In genomic region chr15:68650901-68651709, GRCh38 we compare ENCODE assay signal across 8 cellular contexts.
DNase-seq lines count a peak whose midpoint lies in the region; ATAC-seq, FAIRE-seq and TF ChIP-seq lines count a peak whose summit lies in the region.

No MANE protein-coding gene starts in this region.

- no peak for FAIRE-seq in HepG2 (lab: Jason Lieb, UNC)

- TF ChIP-seq EP300 in HepG2 (IDR thresholded peaks at IDR 0.05; ENCODE audit: low read depth in 2 of 2, low read length in 2 of 2) (no peak), HepG2 (CRISPR knock-in tag; IDR thresholded peaks at IDR 0.05; ENCODE audit: borderline replicate concordance) (no peak)

- no peak overlapping the region for H3K9ac ChIP-seq in HepG2 (ENCODE audit: insufficient read depth, low read depth, low read length)

- POLR2A ChIA-PET in HepG2 (lab: Yijun Ruan, JAX): no interaction called here

- no peaks in the 10 kb centered on the region for H3K27me3 ChIP-seq in brain microvascular endothelial cell (replicated peaks)
- H3K27me3 ChIP-seq in HepG2 (ENCODE audit: control insufficient read depth in 1 of 2, insufficient read depth in 2 of 2, low read length in 2 of 2): peaks cover 0 to 23% of the 10 kb centered on the region in 2 experiments; a peak in 1 of 5 replicates

- intact Hi-C loops in HepG2 (cut with micrococcal nuclease; ENCODE audit: unreplicated experiment): no loop called here

- no peaks in the 10 kb centered on the region for H4K20me1 ChIP-seq in HepG2 (ENCODE audit: insufficient read depth, low read length)

- 21% methylated on average over 16 of the region's 23 CpGs for WGBS in HepG2 (ENCODE audit: low lambda C conversion rate)

- TF ChIP-seq CTCF in GM13977 (IDR thresholded peaks at IDR 0.05; ENCODE audit: extremely low read depth, insufficient read depth, missing control alignments) (peak; percentile 82), brain microvascular endothelial cell (IDR thresholded peaks at IDR 0.05; ENCODE audit: low read depth, low read length, missing control alignments) (peak; percentile 97), HepG2 (CRISPR knock-in tag; IDR thresholded peaks at IDR 0.05) (peak; percentile 85)

- H3K9me3 ChIP-seq in HepG2 (ENCODE audit: low read length): no peaks in the 10 kb centered on the region

- in situ Hi-C loops in GM13977 (cut with MboI; ENCODE audit: low pct_unique_long_range_greater_than_20kb, low sequenced_read_pairs, unreplicated experiment) (loop anchor here (25.0 kb wide), 2 partner anchors 89 to 339 kb away; no protein-coding TSS in a partner anchor), SK-MEL-5 (cut with HindIII; ENCODE audit: low pct_unique_long_range_greater_than_20kb, low sequenced_read_pairs) (no loop called here), brain microvascular endothelial cell (cut with HindIII; ENCODE audit: low pct_ligation_motif_present, low sequenced_read_pairs) (no loop called here), HepG2 (cut with HindIII; ENCODE audit: extremely low pct_ligation_motif_present, low pct_unique_long_range_greater_than_20kb) (no loop called here)

- peak; percentile 71 for DNase-seq in GM13977 (ENCODE audit: low spot score)
- DNase-seq in SK-MEL-5 (ENCODE audit: low read depth, low spot score): peak; percentile 66
- no peak for DNase-seq in brain microvascular endothelial cell
- peak; percentile 18 for DNase-seq in HepG2 (ENCODE audit: low spot score)
- peak; percentile 71 for DNase-seq in stimulated activated naive CD8-positive, alpha-beta T cell treated with anti-CD3 and anti-CD28 coated beads, Interleukin-15, Interleukin-2, amounts not matched to agents 100 U/mL and 50 U/mL, for 24 hours
- DNase-seq in middle frontal gyrus (ENCODE audit: extremely low spot score, low spot score): no peak
- no peak for DNase-seq in NCI-H2029 treated with DMSO at 0.1 percent for 48 hours (lab: John Stamatoyannopoulos, UW)

- no peaks in the 10 kb centered on the region for H3K79me2 ChIP-seq in HepG2 (ENCODE audit: insufficient read depth, low read length)

- no peaks in the 10 kb centered on the region for H3K4me1 ChIP-seq in HepG2 (ENCODE audit: insufficient read depth, low read length)

- no peak overlapping the region for H2AFZ ChIP-seq in HepG2 (ENCODE audit: low read length)

- peak; percentile 69 for TF ChIP-seq RAD21 in HepG2 (CRISPR knock-in tag; IDR thresholded peaks at IDR 0.05)

- H3K27ac ChIP-seq in brain microvascular endothelial cell (no peak overlapping the region), HepG2 (ENCODE audit: extremely low read length, insufficient read depth, low read length) (no peak overlapping the region)

- CTCF ChIA-PET in HepG2 (lab: Yijun Ruan, JAX; ENCODE audit: low intra/inter-chr PET ratio, low total read pairs): interaction anchor here (1.7 to 3.2 kb wide), 2 partner anchors 92 to 97 kb away, joined by 4 to 24 read pairs; no protein-coding TSS in a partner anchor

- H3K4me3 ChIP-seq in brain microvascular endothelial cell (ENCODE audit: low read depth, low read length) (no peak overlapping the region), HepG2 (replicated peaks in 1 of 3; ENCODE audit: insufficient read depth in 1 of 3, low read depth in 2 of 3, low read length in 3 of 3) (no peak overlapping the region)

- ATAC-seq in HepG2 (peak; percentile 97), GM18511 (IDR thresholded peaks at IDR 0.05; ENCODE audit: unreplicated experiment) (no peak)
- peak; percentile 63 for ATAC-seq in stimulated activated naive CD8-positive, alpha-beta T cell treated with anti-CD3 and anti-CD28 coated beads, Interleukin-15, Interleukin-2, amounts not matched to agents 100 U/mL and 50 U/mL, for 24 hours

- BruUV-seq in HepG2 (replicated peaks; lab: Mats Ljungman, UMichigan): no TSS peak

- peak overlapping the region; percentile 37; the same call in 1 of the 2 replicates for H3K4me2 ChIP-seq in HepG2 (ENCODE audit: low read depth, low read length)

- H3K36me3 ChIP-seq in brain microvascular endothelial cell (replicated peaks) (no peaks in the 10 kb centered on the region), HepG2 (replicated peaks in 1 of 2; ENCODE audit: control insufficient read depth in 1 of 2, insufficient read depth in 2 of 2, low read length in 2 of 2) (no peaks in the 10 kb centered on the region)

- no peak for TF ChIP-seq POLR2A in HepG2 (IDR thresholded peaks at IDR 0.05; ENCODE audit: insufficient read depth in 1 of 2, low read depth in 2 of 2, low read length in 2 of 2)

TF ChIP-seq in HepG2, 621 proteins besides CTCF, POLR2A, EP300 and RAD21 (continues in another document):
- TF ChIP-seq AHDC1 (CRISPR knock-in tag; IDR thresholded peaks at IDR 0.05; ENCODE audit: borderline replicate concordance): no peak
- peak; percentile 63 for TF ChIP-seq XRCC5 (optimal IDR thresholded peaks at IDR 0.05; ENCODE audit: low read length)
- TF ChIP-seq KDM2A (CRISPR knock-in tag; IDR thresholded peaks at IDR 0.05; ENCODE audit: borderline replicate concordance, low read depth): peak; percentile 37; the same call in 1 of the 2 replicates
- TF ChIP-seq, protein P1, sequence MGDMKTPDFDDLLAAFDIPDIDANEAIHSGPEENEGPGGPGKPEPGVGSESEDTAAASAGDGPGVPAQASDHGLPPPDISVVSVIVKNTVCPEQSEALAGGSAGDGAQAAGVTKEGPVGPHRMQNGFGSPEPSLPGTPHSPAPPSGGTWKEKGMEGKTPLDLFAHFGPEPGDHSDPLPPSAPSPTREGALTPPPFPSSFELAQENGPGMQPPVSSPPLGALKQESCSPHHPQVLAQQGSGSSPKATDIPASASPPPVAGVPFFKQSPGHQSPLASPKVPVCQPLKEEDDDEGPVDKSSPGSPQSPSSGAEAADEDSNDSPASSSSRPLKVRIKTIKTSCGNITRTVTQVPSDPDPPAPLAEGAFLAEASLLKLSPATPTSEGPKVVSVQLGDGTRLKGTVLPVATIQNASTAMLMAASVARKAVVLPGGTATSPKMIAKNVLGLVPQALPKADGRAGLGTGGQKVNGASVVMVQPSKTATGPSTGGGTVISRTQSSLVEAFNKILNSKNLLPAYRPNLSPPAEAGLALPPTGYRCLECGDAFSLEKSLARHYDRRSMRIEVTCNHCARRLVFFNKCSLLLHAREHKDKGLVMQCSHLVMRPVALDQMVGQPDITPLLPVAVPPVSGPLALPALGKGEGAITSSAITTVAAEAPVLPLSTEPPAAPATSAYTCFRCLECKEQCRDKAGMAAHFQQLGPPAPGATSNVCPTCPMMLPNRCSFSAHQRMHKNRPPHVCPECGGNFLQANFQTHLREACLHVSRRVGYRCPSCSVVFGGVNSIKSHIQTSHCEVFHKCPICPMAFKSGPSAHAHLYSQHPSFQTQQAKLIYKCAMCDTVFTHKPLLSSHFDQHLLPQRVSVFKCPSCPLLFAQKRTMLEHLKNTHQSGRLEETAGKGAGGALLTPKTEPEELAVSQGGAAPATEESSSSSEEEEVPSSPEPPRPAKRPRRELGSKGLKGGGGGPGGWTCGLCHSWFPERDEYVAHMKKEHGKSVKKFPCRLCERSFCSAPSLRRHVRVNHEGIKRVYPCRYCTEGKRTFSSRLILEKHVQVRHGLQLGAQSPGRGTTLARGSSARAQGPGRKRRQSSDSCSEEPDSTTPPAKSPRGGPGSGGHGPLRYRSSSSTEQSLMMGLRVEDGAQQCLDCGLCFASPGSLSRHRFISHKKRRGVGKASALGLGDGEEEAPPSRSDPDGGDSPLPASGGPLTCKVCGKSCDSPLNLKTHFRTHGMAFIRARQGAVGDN (CRISPR knock-in tag; IDR thresholded peaks at IDR 0.05): peak; percentile 25; the same call in 1 of the 2 replicates

Comparison
In these comparisons a context has a peak if more than half of its experiments do, and no peak if none do; other contexts are left out.
1. DNase-seq: peak in GM13977 (single experiment), SK-MEL-5 (single experiment), HepG2 (single experiment) and stimulated activated naive CD8-positive, alpha-beta T cell treated with anti-CD3 and anti-CD28 coated beads, Interleukin-15, Interleukin-2, amounts not matched to agents 100 U/mL and 50 U/mL, for 24 hours (single experiment); none in brain microvascular endothelial cell (single experiment), middle frontal gyrus (single experiment) and NCI-H2029 treated with DMSO at 0.1 percent for 48 hours (single experiment).
2. Peak in every context shown above with its lines, with median percentiles within 50 percentile points of each other: CTCF ChIP-seq.